Comparison of ENCODE assay signal across 8 cellular contexts in genomic region chr1:233326995-233327937, GRCh38. TPM values are rescaled to one million over a fixed set of nuclear protein-coding genes. Genes with fewer than 3 reads are reported as not detected.
DNase-seq lines count a peak whose midpoint lies in the region; ATAC-seq, FAIRE-seq and TF ChIP-seq lines count a peak whose summit lies in the region.

TSS of gene MAP3K21 (plus strand) at chr1:233327724. CDS start at chr1:233328029, 305 bp downstream.

- intact Hi-C loops in Panc1 (cut with micrococcal nuclease; ENCODE audit: unreplicated experiment), result no loop called here
- intact Hi-C loops in stomach (cut with DNase I; ENCODE audit: low total_unique reads), result no loop called here

- no peaks in the 10 kb centered on the region for H3K27me3 Mint-ChIP-seq in activated T-cell treated with anti-CD3 and anti-CD28 coated beads, Interleukin-2, amount 50 U/mL, for 4 hours (ENCODE audit: low read depth)
- peaks cover 23% of the 10 kb centered on the region for H3K27me3 Mint-ChIP-seq in neural progenitor cell (ENCODE audit: insufficient read depth, low read depth)

- H3K4me1 ChIP-seq in Panc1 (ENCODE audit: control insufficient read depth, insufficient read depth, low read length) (peaks cover 3% of the 10 kb centered on the region), neural progenitor cell (peaks cover 8% of the 10 kb centered on the region), stomach (peaks cover 22 to 49% (median 39%) of the 10 kb centered on the region in 4 donors)

- no peaks in the 10 kb centered on the region for H3K79me2 ChIP-seq in neural progenitor cell (ENCODE audit: low read depth)

- peak within 1 kb of the TSS; percentile 96 for H3K4me2 ChIP-seq in neural progenitor cell

- TF ChIP-seq CTCF in D721Med (IDR thresholded peaks at IDR 0.05; ENCODE audit: insufficient read depth, missing control alignments) (no peak), Panc1 (IDR thresholded peaks at IDR 0.05) (no peak), fibroblast of mammary gland (conservative IDR thresholded peaks at IDR 0.05; ENCODE audit: control insufficient read depth, insufficient read depth, low read depth, low read length) (no peak), neural progenitor cell (IDR thresholded peaks at IDR 0.05) (no peak), stomach (IDR thresholded peaks at IDR 0.05) (no peak)

- no peaks in the 10 kb centered on the region for H3K36me3 Mint-ChIP-seq in activated T-cell treated with anti-CD3 and anti-CD28 coated beads, Interleukin-2, amount 50 U/mL, for 4 hours (ENCODE audit: insufficient read depth)
- H3K36me3 Mint-ChIP-seq in neural progenitor cell, result no peaks in the 10 kb centered on the region

- BruUV-seq in Panc1 (replicated peaks; lab: Mats Ljungman, UMichigan), result no TSS peak

- H2AFZ ChIP-seq in neural progenitor cell (replicated peaks), result peak within 1 kb of the TSS; percentile 94

- H3K36me3 ChIP-seq in Panc1 (ENCODE audit: control insufficient read depth, insufficient read depth, low read length) (peaks cover 4% of the 10 kb centered on the region; the same call in 1 of the 2 replicates), neural progenitor cell (no peaks in the 10 kb centered on the region), stomach (no peaks in the 10 kb centered on the region)

- H3K4me3 Mint-ChIP-seq in activated T-cell treated with anti-CD3 and anti-CD28 coated beads, Interleukin-2, amount 50 U/mL, for 4 hours, result peak within 1 kb of the TSS; percentile 80
- H3K4me3 Mint-ChIP-seq in neural progenitor cell, result peak within 1 kb of the TSS; percentile 88

- H3K27ac ChIP-seq in Panc1 (ENCODE audit: low read length) (no peak within 1 kb of the TSS), neural progenitor cell (no peak within 1 kb of the TSS), stomach (peak within 1 kb of the TSS; percentile 86 to 98 (median 91))

- H4K20me1 ChIP-seq in neural progenitor cell (ENCODE audit: low read depth), result peaks cover 16% of the 10 kb centered on the region

- TF ChIP-seq POLR2A in stomach (IDR thresholded peaks at IDR 0.05), result peak in 1 of 4 donors; percentile 50

- peak within 1 kb of the TSS; percentile 42 for H3K27ac Mint-ChIP-seq in neural progenitor cell

- H3K27me3 ChIP-seq in Panc1 (ENCODE audit: control insufficient read depth, insufficient read depth, low read length) (peaks cover 7% of the 10 kb centered on the region), neural progenitor cell (peaks cover 62% of the 10 kb centered on the region), stomach (peaks cover 0 to 20% (median 4%) of the 10 kb centered on the region in 3 donors)

- no peak for TF ChIP-seq RAD21 in Ishikawa (IDR thresholded peaks at IDR 0.05; ENCODE audit: low read depth)

- DNase-seq in D721Med (ENCODE audit: insufficient read length, low spot score) (peak; percentile 51), Panc1 (ENCODE audit: low read depth, low spot score) (no peak), fibroblast of mammary gland (ENCODE audit: low read depth) (no peak), neural progenitor cell (ENCODE audit: low spot score) (peak; percentile 89), stomach (peak; percentile 98)
- DNase-seq in activated T-cell treated with anti-CD3 and anti-CD28 coated beads, Interleukin-2, amount 50 U/mL, for 4 hours, result peak; percentile 87

- peaks cover 7% of the 10 kb centered on the region for H3K4me1 Mint-ChIP-seq in activated T-cell treated with anti-CD3 and anti-CD28 coated beads, Interleukin-2, amount 50 U/mL, for 4 hours (ENCODE audit: low read depth)
- H3K4me1 Mint-ChIP-seq in neural progenitor cell, result peaks cover 8% of the 10 kb centered on the region

- no peak for TF ChIP-seq EP300 in Ishikawa (IDR thresholded peaks at IDR 0.05; ENCODE audit: borderline replicate concordance)
- TF ChIP-seq EP300 in stomach (IDR thresholded peaks at IDR 0.05), result no peak

- H3K9ac ChIP-seq in neural progenitor cell, result no peak within 1 kb of the TSS

- in situ Hi-C loops in Panc1 (cut with HindIII; ENCODE audit: low pct_unique_long_range_greater_than_20kb, low sequenced_read_pairs), result no loop called here

- POLR2A ChIA-PET in Panc1 (lab: Charles Lee), result no interaction called here

- 1 to 4% (median 1%) methylated on average over 17 to 78 of the region's 79 CpGs for WGBS in stomach, 5 donors

- CTCF ChIA-PET in Panc1 (lab: Charles Lee), result no interaction called here

- H3K9me3 ChIP-seq in Panc1 (ENCODE audit: control insufficient read depth, insufficient read depth, low read depth, low read length) (no peaks in the 10 kb centered on the region), neural progenitor cell (ENCODE audit: low read depth) (no peaks in the 10 kb centered on the region), stomach (no peaks in the 10 kb centered on the region)

- ATAC-seq in GM21717 (IDR thresholded peaks at IDR 0.05; ENCODE audit: unreplicated experiment) (peak; percentile 94), Panc1 (peak; percentile 96)
- ATAC-seq in activated T-cell treated with anti-CD3 and anti-CD28 coated beads, Interleukin-2, amount 50 U/mL, for 4 hours, result peak; percentile 84 to 89

- H3F3A ChIP-seq in neural progenitor cell (ENCODE audit: low read depth), result peaks cover 22% of the 10 kb centered on the region

- no peak for FAIRE-seq in D721Med (lab: Jason Lieb, UNC)

- no peaks in the 10 kb centered on the region for H3K9me3 Mint-ChIP-seq in activated T-cell treated with anti-CD3 and anti-CD28 coated beads, Interleukin-2, amount 50 U/mL, for 4 hours
- H3K9me3 Mint-ChIP-seq in neural progenitor cell, result peaks cover 4% of the 10 kb centered on the region

- H3K4me3 ChIP-seq in Panc1 (ENCODE audit: low read depth in 2 of 2, low read length in 2 of 2) (peak within 1 kb of the TSS; percentile 53 to 55), fibroblast of mammary gland (ENCODE audit: control insufficient read depth, low read depth, low read length) (peak within 1 kb of the TSS; percentile 36), neural progenitor cell (peak within 1 kb of the TSS; percentile 77), stomach (peak within 1 kb of the TSS; percentile 60 to 83 (median 64))

TF ChIP-seq in Ishikawa, 13 proteins besides CTCF, POLR2A, EP300 and RAD21:
- TF ChIP-seq USF1 (IDR thresholded peaks at IDR 0.05), result no peak
- TF ChIP-seq TEAD4 (IDR thresholded peaks at IDR 0.05), result no peak
- TF ChIP-seq TAF1 (IDR thresholded peaks at IDR 0.05; ENCODE audit: low read depth), result peak; percentile 64; the same call in 1 of the 2 replicates
- TF ChIP-seq, protein P1, sequence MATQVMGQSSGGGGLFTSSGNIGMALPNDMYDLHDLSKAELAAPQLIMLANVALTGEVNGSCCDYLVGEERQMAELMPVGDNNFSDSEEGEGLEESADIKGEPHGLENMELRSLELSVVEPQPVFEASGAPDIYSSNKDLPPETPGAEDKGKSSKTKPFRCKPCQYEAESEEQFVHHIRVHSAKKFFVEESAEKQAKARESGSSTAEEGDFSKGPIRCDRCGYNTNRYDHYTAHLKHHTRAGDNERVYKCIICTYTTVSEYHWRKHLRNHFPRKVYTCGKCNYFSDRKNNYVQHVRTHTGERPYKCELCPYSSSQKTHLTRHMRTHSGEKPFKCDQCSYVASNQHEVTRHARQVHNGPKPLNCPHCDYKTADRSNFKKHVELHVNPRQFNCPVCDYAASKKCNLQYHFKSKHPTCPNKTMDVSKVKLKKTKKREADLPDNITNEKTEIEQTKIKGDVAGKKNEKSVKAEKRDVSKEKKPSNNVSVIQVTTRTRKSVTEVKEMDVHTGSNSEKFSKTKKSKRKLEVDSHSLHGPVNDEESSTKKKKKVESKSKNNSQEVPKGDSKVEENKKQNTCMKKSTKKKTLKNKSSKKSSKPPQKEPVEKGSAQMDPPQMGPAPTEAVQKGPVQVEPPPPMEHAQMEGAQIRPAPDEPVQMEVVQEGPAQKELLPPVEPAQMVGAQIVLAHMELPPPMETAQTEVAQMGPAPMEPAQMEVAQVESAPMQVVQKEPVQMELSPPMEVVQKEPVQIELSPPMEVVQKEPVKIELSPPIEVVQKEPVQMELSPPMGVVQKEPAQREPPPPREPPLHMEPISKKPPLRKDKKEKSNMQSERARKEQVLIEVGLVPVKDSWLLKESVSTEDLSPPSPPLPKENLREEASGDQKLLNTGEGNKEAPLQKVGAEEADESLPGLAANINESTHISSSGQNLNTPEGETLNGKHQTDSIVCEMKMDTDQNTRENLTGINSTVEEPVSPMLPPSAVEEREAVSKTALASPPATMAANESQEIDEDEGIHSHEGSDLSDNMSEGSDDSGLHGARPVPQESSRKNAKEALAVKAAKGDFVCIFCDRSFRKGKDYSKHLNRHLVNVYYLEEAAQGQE (IDR thresholded peaks at IDR 0.05; ENCODE audit: low read depth), result no peak
- TF ChIP-seq TCF12 (IDR thresholded peaks at IDR 0.05; ENCODE audit: low read depth), result peak; percentile 37; the same call in 1 of the 2 replicates
- peak; percentile 51 for TF ChIP-seq YY1 (IDR thresholded peaks at IDR 0.05; ENCODE audit: low read depth)
- no peak for TF ChIP-seq FOXM1 (IDR thresholded peaks at IDR 0.05; ENCODE audit: borderline replicate concordance, low read depth)
- TF ChIP-seq NFIC (IDR thresholded peaks at IDR 0.05), result no peak
- TF ChIP-seq ZBTB7A (IDR thresholded peaks at IDR 0.05; ENCODE audit: low read depth), result 0 out of 2 replicates have a peak, but pooled peaks have one; percentile 27
- 0 out of 2 replicates have a peak, but pooled peaks have one; percentile 30 for TF ChIP-seq MAX (IDR thresholded peaks at IDR 0.05)
- no peak for TF ChIP-seq CREB1 (IDR thresholded peaks at IDR 0.05; ENCODE audit: low read depth)
TF ChIP-seq in Ishikawa: peak in this region for 5.

RNA-seq across cellular contexts. Expression of gene MAP3K21, which starts in this region (rescaled TPM):
- total RNA-seq in Panc1 (2021; ENCODE audit: unreplicated experiment), result 3.1 TPM
- 0.82 TPM for polyA plus RNA-seq in Panc1 (2012; ENCODE audit: insufficient read length)
- total RNA-seq in activated T-cell treated with anti-CD3 and anti-CD28 coated beads, Interleukin-2, amount 50 U/mL, for 4 hours, result 1 to 10 TPM; 1.0 to 1.1 (median 1.0) TPM
- 4.2 and 5.4 TPM in 2 replicates for total RNA-seq in neural progenitor cell (ENCODE audit: low replicate concordance)
- total RNA-seq in stomach, result 10 to 100 TPM; 15.2 to 58.5 (median 44.9) TPM
- polyA plus RNA-seq in stomach, result 1 to 10 TPM; 4.8 to 7.5 (median 6.9) TPM

Comparison
In these comparisons a context has a peak if more than half of its experiments do, and no peak if none do; other contexts are left out.
1. DNase-seq: peak in D721Med (single experiment), activated T-cell treated with anti-CD3 and anti-CD28 coated beads, Interleukin-2, amount 50 U/mL, for 4 hours (single experiment), neural progenitor cell (single experiment) and stomach (single experiment); none in Panc1 (single experiment) and fibroblast of mammary gland (single experiment).
2. H3K27ac ChIP-seq: peak in stomach (5 of 5); none in Panc1 (single experiment) and neural progenitor cell (single experiment).
3. Peak in every context shown above with its lines, with median percentiles within 50 percentile points of each other: ATAC-seq and H3K4me3 ChIP-seq.